ENCODE assay signal across 21 cellular contexts in the genomic region with DNA sequence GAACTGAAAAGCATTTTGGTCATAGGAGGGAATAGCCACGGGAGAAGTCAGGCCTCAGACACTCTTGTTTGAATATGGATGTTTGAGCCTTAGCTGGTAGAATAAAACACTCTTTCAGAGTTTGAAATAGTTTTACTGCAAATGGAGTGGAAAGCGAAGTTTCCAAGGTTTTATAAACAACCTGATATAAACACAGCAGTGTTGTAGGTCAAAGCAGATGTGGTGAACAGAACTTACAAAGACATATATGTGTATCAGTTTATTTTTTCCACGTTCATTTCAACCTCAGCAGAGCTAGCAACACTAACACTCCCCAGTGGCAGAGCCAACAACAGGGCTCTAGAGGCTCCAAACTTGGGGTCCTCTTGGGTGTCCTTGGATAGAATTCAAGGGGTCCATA.
DNase-seq lines count a peak whose midpoint lies in the region; ATAC-seq, FAIRE-seq and TF ChIP-seq lines count a peak whose summit lies in the region.
"Had no signal": no experiment of that assay in that cellular context is flagged by ENCODE, and none has a peak within 500 bp of the region (broad histone marks: within the 10 kb centered on the region; RNA-seq: fewer than 3 reads in every experiment).

No MANE protein-coding gene starts in this region.

- H3K27me3 Mint-ChIP-seq in activated CD4-positive, alpha-beta memory T cell treated with anti-CD3 and anti-CD28 coated beads for 36 hours = no peaks in the 10 kb centered on the region
- H3K27me3 Mint-ChIP-seq: activated CD8-positive, alpha-beta memory T cell treated with anti-CD3 and anti-CD28 coated beads, Interleukin-2, amount 10 ng/mL, durations not matched to agents 7 days and 5 days had no signal

- H3K4me1 Mint-ChIP-seq in activated CD4-positive, alpha-beta memory T cell treated with anti-CD3 and anti-CD28 coated beads for 36 hours (ENCODE audit: low read depth) = no peaks in the 10 kb centered on the region
- H3K4me1 Mint-ChIP-seq: activated CD8-positive, alpha-beta memory T cell treated with anti-CD3 and anti-CD28 coated beads, Interleukin-2, amount 10 ng/mL, durations not matched to agents 7 days and 5 days; CD4-positive, alpha-beta memory T cell had no signal

- H2BK15ac ChIP-seq in H1 (ENCODE audit: low read length) (no peak overlapping the region), mesenchymal stem cell (ENCODE audit: low read depth, poor library complexity, severe bottlenecking) (no peak overlapping the region)

- DNase-seq in SJSA1 (ENCODE audit: low read depth in 1 of 2, low spot score in 2 of 2) (no peak), H1 (ENCODE audit: low read depth in 1 of 2, low spot score in 2 of 2) (no peak), mesenchymal stem cell (peak; percentile 54), gastrocnemius medialis (no peak), dermis blood vessel endothelial cell (no peak), GM10248 (ENCODE audit: extremely low spot score) (no peak), RWPE1 (ENCODE audit: low spot score) (no peak)
- DNase-seq in activated CD4-positive, alpha-beta memory T cell treated with anti-CD3 and anti-CD28 coated beads for 36 hours = no peak
- DNase-seq: activated CD4-positive, alpha-beta T cell treated with anti-CD3 and anti-CD28 coated beads for 1 hour; activated CD8-positive, alpha-beta memory T cell treated with anti-CD3 and anti-CD28 coated beads, Interleukin-2, amount 10 ng/mL, durations not matched to agents 7 days and 5 days; CD4-positive, alpha-beta memory T cell; dorsolateral prefrontal cortex; H9; NCI-H1105 treated with DMSO at 0.1 percent for 48 hours; NCI-H2171; OCI-M1; stimulated activated naive CD4-positive, alpha-beta T cell had no signal

- H3K23ac ChIP-seq in H1 (ENCODE audit: insufficient read length) (no peak overlapping the region), mesenchymal stem cell (ENCODE audit: low read length in 2 of 2) (peak overlapping the region in 1 of 2 experiments; percentile 14)

- no peak overlapping the region for H4K5ac ChIP-seq in H1 (ENCODE audit: insufficient read length, low read depth, low read length)

- H3K9me3 ChIP-seq in SJSA1 (replicated peaks) (no peaks in the 10 kb centered on the region), H1 (ENCODE audit: insufficient read depth in 2 of 2, low read depth in 1 of 2, low read length in 1 of 2) (no peaks in the 10 kb centered on the region), mesenchymal stem cell (ENCODE audit: control insufficient read depth, low read length) (no peaks in the 10 kb centered on the region), gastrocnemius medialis (no peaks in the 10 kb centered on the region)
- H3K9me3 ChIP-seq: prostate gland had no signal

- H3K27me3 ChIP-seq in SJSA1 (replicated peaks) = no peaks in the 10 kb centered on the region
- H3K27me3 ChIP-seq in H1 (replicated peaks in 1 of 4; ENCODE audit: control insufficient read depth in 3 of 4, extremely low read depth in 1 of 4, insufficient read depth in 3 of 4, low read length in 3 of 4) = no peaks in the 10 kb centered on the region
- H3K27me3 ChIP-seq in mesenchymal stem cell (ENCODE audit: control insufficient read depth in 1 of 2, insufficient read depth in 1 of 2, low read length in 2 of 2) = no peaks in the 10 kb centered on the region
- no peaks in the 10 kb centered on the region for H3K27me3 ChIP-seq in gastrocnemius medialis
- H3K27me3 ChIP-seq: dorsolateral prefrontal cortex had no signal

- peaks cover 34% of the 10 kb centered on the region for H3K4me1 ChIP-seq in SJSA1 (replicated peaks)
- peaks cover 4 to 16% (median 7%) of the 10 kb centered on the region in 4 experiments; a peak in 5 of 7 replicates for H3K4me1 ChIP-seq in H1 (replicated peaks in 1 of 4; ENCODE audit: control insufficient read depth in 3 of 4, insufficient read depth in 4 of 4, low read length in 3 of 4)
- H3K4me1 ChIP-seq in mesenchymal stem cell (ENCODE audit: control insufficient read depth, insufficient read depth, low read depth, low read length) = peaks cover 9% of the 10 kb centered on the region
- peaks cover 20 to 24% of the 10 kb centered on the region in 2 donors for H3K4me1 ChIP-seq in gastrocnemius medialis
- H3K4me1 ChIP-seq: prostate gland had no signal

- no peak overlapping the region for H3K27ac Mint-ChIP-seq in activated CD4-positive, alpha-beta memory T cell treated with anti-CD3 and anti-CD28 coated beads for 36 hours
- H3K27ac Mint-ChIP-seq: activated CD8-positive, alpha-beta memory T cell treated with anti-CD3 and anti-CD28 coated beads, Interleukin-2, amount 10 ng/mL, durations not matched to agents 7 days and 5 days; CD4-positive, alpha-beta memory T cell had no signal

- no peaks in the 10 kb centered on the region for H4K20me1 ChIP-seq in H1 (replicated peaks in 1 of 2; ENCODE audit: control insufficient read depth in 1 of 2, insufficient read depth in 2 of 2, low read length in 2 of 2)

- no peaks in the 10 kb centered on the region for H3K79me2 ChIP-seq in H1 (ENCODE audit: control insufficient read depth in 1 of 2, insufficient read depth in 2 of 2, low read length in 2 of 2)

- TF ChIP-seq RAD21 in H1 (IDR thresholded peaks at IDR 0.05 in 1 of 2, conservative IDR thresholded peaks at IDR 0.05 in 1 of 2; ENCODE audit: low read depth in 2 of 2, low read length in 2 of 2) = no peak

- H2BK5ac ChIP-seq in H1 (ENCODE audit: low read depth, low read length) (no peak overlapping the region), mesenchymal stem cell (ENCODE audit: low read depth, low read length, poor library complexity, severe bottlenecking) (no peak overlapping the region)

- no peak overlapping the region; the same call in 1 of the 2 replicates for H2AK5ac ChIP-seq in H1 (ENCODE audit: low read depth, low read length)
- H2AK5ac ChIP-seq in mesenchymal stem cell (ENCODE audit: low read length, severe bottlenecking) = peak overlapping the region; percentile 78

- intact Hi-C loops in gastrocnemius medialis (cut with DNase I; ENCODE audit: low total_unique reads) = no loop called here
- intact Hi-C loops in activated CD4-positive, alpha-beta memory T cell treated with anti-CD3 and anti-CD28 coated beads for 36 hours (cut with micrococcal nuclease) = no loop called here

- in situ Hi-C loops in gastrocnemius medialis (cut with MboI; ENCODE audit: low sequenced_read_pairs in 4 of 4) = no loop called here

- no peaks in the 10 kb centered on the region for H3K79me1 ChIP-seq in H1 (ENCODE audit: low read depth, low read length)
- H3K79me1 ChIP-seq in mesenchymal stem cell (replicated peaks; ENCODE audit: low read length, poor library complexity, severe bottlenecking) = peaks cover 10% of the 10 kb centered on the region

- no peak for TF ChIP-seq EP300 in H1 (IDR thresholded peaks at IDR 0.05; ENCODE audit: borderline replicate concordance in 1 of 2, low read depth in 2 of 2, low read length in 2 of 2)

- H2BK120ac ChIP-seq in H1 (replicated peaks; ENCODE audit: low read depth, low read length) (no peak overlapping the region), mesenchymal stem cell (ENCODE audit: low read depth, low read length) (no peak overlapping the region)

- peaks cover 17% of the 10 kb centered on the region; the same call in 1 of the 2 replicates for H3K36me3 ChIP-seq in SJSA1
- no peaks in the 10 kb centered on the region for H3K36me3 ChIP-seq in H1 (ENCODE audit: control insufficient read depth in 2 of 4, insufficient read depth in 4 of 4, low read length in 3 of 4)
- peaks cover 15 to 99% of the 10 kb centered on the region in 2 experiments for H3K36me3 ChIP-seq in mesenchymal stem cell (ENCODE audit: control insufficient read depth in 1 of 2, insufficient read depth in 2 of 2, low read depth in 1 of 2, low read length in 2 of 2)
- no peaks in the 10 kb centered on the region for H3K36me3 ChIP-seq in gastrocnemius medialis
- H3K36me3 ChIP-seq: prostate gland had no signal

- CTCF ChIA-PET in H1 (lab: Charles Lee; ENCODE audit: partially characterized antibody) (interaction anchor here (0.9 to 3.5 kb wide), 6 partner anchors 16 to 35 kb away, joined by 3 to 21 read pairs (median 4); no protein-coding TSS in a partner anchor), GM10248 (lab: Yijun Ruan, JAX) (interaction anchor here (0.9 to 2.4 kb wide), 4 partner anchors 10 to 200 kb away, joined by 3 to 11 read pairs (median 4); no protein-coding TSS in a partner anchor), RWPE1 (lab: Yijun Ruan, JAX) (interaction anchor here (0.6 kb wide), 1 partner anchor 82 kb away, joined by 3 read pairs; no protein-coding TSS in a partner anchor)
- CTCF ChIA-PET in activated CD4-positive, alpha-beta memory T cell treated with anti-CD3 and anti-CD28 coated beads for 36 hours (lab: Charles Lee) = interaction anchor here (0.6 to 0.9 kb wide), 2 partner anchors 19 to 22 kb away, joined by 3 read pairs; no protein-coding TSS in a partner anchor

- H3K36me3 Mint-ChIP-seq in activated CD4-positive, alpha-beta memory T cell treated with anti-CD3 and anti-CD28 coated beads for 36 hours = no peaks in the 10 kb centered on the region
- H3K36me3 Mint-ChIP-seq: activated CD8-positive, alpha-beta memory T cell treated with anti-CD3 and anti-CD28 coated beads, Interleukin-2, amount 10 ng/mL, durations not matched to agents 7 days and 5 days; CD4-positive, alpha-beta memory T cell had no signal

- FAIRE-seq in H1 (lab: Jason Lieb, UNC) = no peak
- FAIRE-seq: GM19239, keratinocyte had no signal

- TF ChIP-seq CTCF in H1 (IDR thresholded peaks at IDR 0.05; ENCODE audit: control extremely low read depth in 1 of 3, insufficient read depth in 1 of 3, low read depth in 1 of 3, low read length in 3 of 3) = no peak
- TF ChIP-seq CTCF in gastrocnemius medialis (IDR thresholded peaks at IDR 0.05 in 4 of 5, conservative IDR thresholded peaks at IDR 0.05 in 1 of 5) = no peak
- TF ChIP-seq CTCF in GM10248 (IDR thresholded peaks at IDR 0.05; ENCODE audit: control extremely low read depth, extremely low read depth, low read depth, missing control alignments) = no peak
- no peak for TF ChIP-seq CTCF in RWPE1 (conservative IDR thresholded peaks at IDR 0.05; ENCODE audit: low read depth)

- H4K91ac ChIP-seq in H1 (replicated peaks; ENCODE audit: insufficient read length, low read length) (no peak overlapping the region), mesenchymal stem cell (ENCODE audit: low read length) (no peak overlapping the region)

- WGBS in H1 (ENCODE audit: extremely low coverage in 1 of 2, insufficient coverage in 1 of 2, insufficient read length in 1 of 2, insufficient replicate concordance in 2 of 2, low coverage in 1 of 2, low lambda C conversion rate in 2 of 2, missing lambda C conversion rate in 1 of 2), 2 experiments = 85% methylated on average over 3 of the region's 3 CpGs; no CpG with 5 or more reads in 1 of the 2 experiments
- WGBS in mesenchymal stem cell = 34% methylated on average over 2 of the region's 3 CpGs

- TF ChIP-seq POLR2A in H1 (IDR thresholded peaks at IDR 0.05; ENCODE audit: control extremely low read depth in 1 of 2, low read depth in 2 of 2, low read length in 2 of 2) (no peak), gastrocnemius medialis (IDR thresholded peaks at IDR 0.05) (no peak)

- no peaks in the 10 kb centered on the region for H3K23me2 ChIP-seq in H1 (ENCODE audit: low read depth, low read length)

- H3K56ac ChIP-seq in H1 (replicated peaks; ENCODE audit: insufficient read length, low read depth, low read length) = no peak overlapping the region

- H3K4me2 ChIP-seq in H1 (ENCODE audit: insufficient read depth in 1 of 2, low read depth in 2 of 2, low read length in 2 of 2) = no peak overlapping the region
- no peak overlapping the region for H3K4me2 ChIP-seq in mesenchymal stem cell (ENCODE audit: low read length, poor library complexity, severe bottlenecking)

- H3K9ac ChIP-seq in H1 (replicated peaks in 1 of 4; ENCODE audit: extremely low read depth in 1 of 4, low read depth in 3 of 4, low read length in 3 of 4) (no peak overlapping the region), mesenchymal stem cell (ENCODE audit: low read length) (no peak overlapping the region)

- no peak overlapping the region for H2BK20ac ChIP-seq in H1 (ENCODE audit: low read length)

- H2BK12ac ChIP-seq in H1 (ENCODE audit: low read depth, low read length) = peak overlapping the region; percentile 3; the same call in 1 of the 2 replicates
- peak overlapping the region in 1 of 2 experiments; percentile 45 for H2BK12ac ChIP-seq in mesenchymal stem cell (ENCODE audit: low read length in 2 of 2)

- H3K4me3 ChIP-seq in SJSA1 = no peak overlapping the region
- no peak overlapping the region for H3K4me3 ChIP-seq in H1 (ENCODE audit: extremely low read depth in 1 of 4, insufficient read depth in 2 of 4, low read depth in 3 of 4, low read length in 4 of 4)
- H3K4me3 ChIP-seq in mesenchymal stem cell (ENCODE audit: insufficient read depth in 1 of 2, low read depth in 1 of 2, low read length in 2 of 2) = no peak overlapping the region
- no peak overlapping the region for H3K4me3 ChIP-seq in gastrocnemius medialis
- H3K4me3 ChIP-seq: dorsolateral prefrontal cortex, prostate gland had no signal

- no peak overlapping the region for H3K4ac ChIP-seq in H1 (replicated peaks; ENCODE audit: insufficient read length, low read depth, low read length)
- peak overlapping the region; percentile 39 to 60 for H3K4ac ChIP-seq in mesenchymal stem cell (ENCODE audit: low read depth in 1 of 2, low read length in 2 of 2)

- H4K8ac ChIP-seq in H1 (ENCODE audit: extremely low read depth, insufficient read depth, low read length) = no peak overlapping the region
- no peak overlapping the region for H4K8ac ChIP-seq in mesenchymal stem cell (ENCODE audit: low read length)

- no peak for ATAC-seq in gastrocnemius medialis
- ATAC-seq: activated CD8-positive, alpha-beta memory T cell treated with anti-CD3 and anti-CD28 coated beads, Interleukin-2, amount 10 ng/mL, durations not matched to agents 7 days and 5 days; esophagus mucosa had no signal

- H3K14ac ChIP-seq in H1 (ENCODE audit: insufficient read length) = no peak overlapping the region
- peak overlapping the region in 1 of 2 experiments; percentile 53 for H3K14ac ChIP-seq in mesenchymal stem cell (ENCODE audit: low read length in 2 of 2)

- H3K18ac ChIP-seq in H1 (ENCODE audit: extremely low read depth, low read length) = no peak overlapping the region
- H3K18ac ChIP-seq in mesenchymal stem cell (ENCODE audit: low read depth in 1 of 2, low read length in 2 of 2) = peak overlapping the region; percentile 10 to 75

- no peak overlapping the region for H3K4me3 Mint-ChIP-seq in activated CD4-positive, alpha-beta memory T cell treated with anti-CD3 and anti-CD28 coated beads for 36 hours
- H3K4me3 Mint-ChIP-seq: activated CD8-positive, alpha-beta memory T cell treated with anti-CD3 and anti-CD28 coated beads, Interleukin-2, amount 10 ng/mL, durations not matched to agents 7 days and 5 days; CD4-positive, alpha-beta memory T cell; H9 had no signal

- peak overlapping the region; percentile 54; the same call in 1 of the 2 replicates for H3K27ac ChIP-seq in SJSA1
- no peak overlapping the region for H3K27ac ChIP-seq in H1 (ENCODE audit: low read depth, low read length)
- H3K27ac ChIP-seq in mesenchymal stem cell (ENCODE audit: low read length, poor library complexity, severe bottlenecking) = peak overlapping the region; percentile 83
- peak overlapping the region; percentile 15 to 68 (median 36) for H3K27ac ChIP-seq in gastrocnemius medialis
- no peak overlapping the region for H3K27ac ChIP-seq in RWPE1
- H3K27ac ChIP-seq: prostate gland had no signal

- H3K9me3 Mint-ChIP-seq in activated CD4-positive, alpha-beta memory T cell treated with anti-CD3 and anti-CD28 coated beads for 36 hours = no peaks in the 10 kb centered on the region
- H3K9me3 Mint-ChIP-seq: CD4-positive, alpha-beta memory T cell; H9 had no signal

- no peak overlapping the region for H2AFZ ChIP-seq in H1 (ENCODE audit: low read length)
- H2AFZ ChIP-seq in mesenchymal stem cell (ENCODE audit: low read depth, low read length) = no peak overlapping the region

- POLR2A ChIA-PET in H1 (lab: Charles Lee; ENCODE audit: partially characterized antibody) (no interaction called here), GM10248 (lab: Yijun Ruan, JAX) (no interaction called here), RWPE1 (lab: Yijun Ruan, JAX; ENCODE audit: low non-redundant PET) (no interaction called here)
- POLR2A ChIA-PET in activated CD4-positive, alpha-beta memory T cell treated with anti-CD3 and anti-CD28 coated beads for 36 hours (lab: Charles Lee) = no interaction called here

Comparison
In these comparisons a context has a peak if more than half of its experiments do, and no peak if none do; other contexts are left out.
1. H3K27ac ChIP-seq: peak in SJSA1 (single experiment), mesenchymal stem cell (single experiment) and gastrocnemius medialis (4 of 4); none in H1 (single experiment) and RWPE1 (single experiment).